Comparison of ENCODE assay signal across 21 cellular contexts in genomic region chr11:65579291-65579690, GRCh38. TPM values are rescaled to one million over a fixed set of nuclear protein-coding genes. Genes with fewer than 3 reads are reported as not detected.
A peak's percentile ranks its signal among the peaks of the same experiment; 100 is the strongest.
DNase-seq lines count a peak whose midpoint lies in the region; ATAC-seq, FAIRE-seq and TF ChIP-seq lines count a peak whose summit lies in the region.
"Had no signal": no experiment of that assay in that cellular context is flagged by ENCODE, and none has a peak within 500 bp of the region (broad histone marks: within the 10 kb centered on the region; RNA-seq: fewer than 3 reads in every experiment).

No MANE protein-coding gene starts in this region.

- TF ChIP-seq CTCF in HepG2 (CRISPR knock-in tag; IDR thresholded peaks at IDR 0.05) (no peak), right lobe of liver (IDR thresholded peaks at IDR 0.05) (no peak)

- no peak overlapping the region for H3K4me3 Mint-ChIP-seq in naive B cell
- H3K4me3 Mint-ChIP-seq: H9 had no signal

- peaks cover 34 to 50% (median 47%) of the 10 kb centered on the region in 3 donors for H3K4me1 Mint-ChIP-seq in naive B cell

- H3K36me3 ChIP-seq in HepG2 (replicated peaks in 1 of 2; ENCODE audit: control insufficient read depth in 1 of 2, insufficient read depth in 2 of 2, low read length in 2 of 2) = 0 out of 5 replicates have a peak, but pooled peaks cover 0 to 4% of the 10 kb centered on the region in 2 experiments
- no peaks in the 10 kb centered on the region for H3K36me3 ChIP-seq in right lobe of liver
- H3K36me3 ChIP-seq: pancreas had no signal

- no peaks in the 10 kb centered on the region for H3K9me3 ChIP-seq in HepG2 (ENCODE audit: low read length)
- no peaks in the 10 kb centered on the region for H3K9me3 ChIP-seq in right lobe of liver
- H3K9me3 ChIP-seq: left ventricle myocardium inferior, pancreas, stomach had no signal

- H3K27ac ChIP-seq in HepG2 (ENCODE audit: extremely low read length, insufficient read depth, low read length) = no peak overlapping the region
- H3K27ac ChIP-seq in right lobe of liver = no peak overlapping the region
- H3K27ac ChIP-seq: KMS-11, left ventricle myocardium inferior, pancreas, SK-N-MC had no signal

- no peak for FAIRE-seq in HepG2 (lab: Jason Lieb, UNC)
- FAIRE-seq: GM19239, pancreas, urothelium cell line had no signal

- peaks cover 0 to 6% of the 10 kb centered on the region in 2 donors for H3K36me3 Mint-ChIP-seq in naive B cell

- no peak overlapping the region for H2AFZ ChIP-seq in HepG2 (ENCODE audit: low read length)

- H3K4me3 ChIP-seq in HepG2 (replicated peaks in 1 of 3; ENCODE audit: insufficient read depth in 1 of 3, low read depth in 2 of 3, low read length in 3 of 3) = no peak overlapping the region
- H3K4me3 ChIP-seq in right lobe of liver = no peak overlapping the region
- H3K4me3 ChIP-seq: left ventricle myocardium inferior, pancreas, SK-N-MC, stomach had no signal

- CTCF ChIA-PET in HepG2 (lab: Yijun Ruan, JAX; ENCODE audit: low intra/inter-chr PET ratio, low total read pairs) = no interaction called here

- TF ChIP-seq POLR2A in HepG2 (IDR thresholded peaks at IDR 0.05; ENCODE audit: insufficient read depth in 1 of 2, low read depth in 2 of 2, low read length in 2 of 2) = no peak
- TF ChIP-seq POLR2A in right lobe of liver (IDR thresholded peaks at IDR 0.05) = no peak

- TF ChIP-seq EP300 in HepG2 (IDR thresholded peaks at IDR 0.05; ENCODE audit: low read depth in 2 of 2, low read length in 2 of 2) (no peak), HepG2 (CRISPR knock-in tag; IDR thresholded peaks at IDR 0.05; ENCODE audit: borderline replicate concordance) (no peak)

- H3K27me3 ChIP-seq in HepG2 (ENCODE audit: control insufficient read depth in 1 of 2, insufficient read depth in 2 of 2, low read length in 2 of 2) (no peaks in the 10 kb centered on the region), right lobe of liver (no peaks in the 10 kb centered on the region)
- H3K27me3 ChIP-seq: pancreas, stomach had no signal

- H3K27ac Mint-ChIP-seq in naive B cell = peak overlapping the region in 4 of 6 donors; percentile 19 to 99 (median 89)
- H3K27ac Mint-ChIP-seq: H9 had no signal

- ATAC-seq in HepG2 = no peak
- ATAC-seq in right lobe of liver = no peak
- ATAC-seq in naive B cell (ENCODE audit: low read depth in 2 of 2) = no peak
- ATAC-seq in HG03520 (IDR thresholded peaks at IDR 0.05; ENCODE audit: unreplicated experiment) = no peak
- ATAC-seq: pancreas had no signal

- no peak overlapping the region for H3K4me2 ChIP-seq in HepG2 (ENCODE audit: low read depth, low read length)

- in situ Hi-C loops in HepG2 (cut with HindIII; ENCODE audit: extremely low pct_ligation_motif_present, low pct_unique_long_range_greater_than_20kb) = loop anchor here (5.0 kb wide), 1 partner anchor 33 kb away; the partner anchor contains the start of gene MAP3K11

- H3K27me3 Mint-ChIP-seq in naive B cell = no peaks in the 10 kb centered on the region

- 73% methylated on average over 4 of the region's 4 CpGs for WGBS in HepG2 (ENCODE audit: low lambda C conversion rate)
- 76% methylated on average over 3 of the region's 4 CpGs for WGBS in right lobe of liver (ENCODE audit: insufficient coverage, low coverage, low lambda C conversion rate, missing lambda C conversion rate)

- no peak for TF ChIP-seq RAD21 in HepG2 (CRISPR knock-in tag; IDR thresholded peaks at IDR 0.05)

- H3K4me1 ChIP-seq in HepG2 (ENCODE audit: insufficient read depth, low read length) = peaks cover 53% of the 10 kb centered on the region
- peaks cover 0 to 21% (median 0%) of the 10 kb centered on the region in 4 donors for H3K4me1 ChIP-seq in right lobe of liver

- intact Hi-C loops in HepG2 (cut with micrococcal nuclease; ENCODE audit: unreplicated experiment) (no loop called here), right lobe of liver (cut with DNase I) (loop anchor here in 1 of 2 donors (5.0 kb wide), 1 partner anchor 37 kb away; no protein-coding TSS in a partner anchor)

- no TSS peak for BruUV-seq in HepG2 (replicated peaks; lab: Mats Ljungman, UMichigan)

- no peaks in the 10 kb centered on the region for H3K9me3 Mint-ChIP-seq in naive B cell
- H3K9me3 Mint-ChIP-seq: H9 had no signal

- DNase-seq in HepG2 (ENCODE audit: low spot score) (no peak), right lobe of liver (no peak), NOMO-1 treated with DMSO at 0.1 percent for 48 hours (lab: John Stamatoyannopoulos, UW; ENCODE audit: unreplicated experiment) (peak; percentile 12), naive B cell (no peak), COLO829 (ENCODE audit: low spot score) (no peak)
- no peak for DNase-seq in activated CD4-positive, alpha-beta T cell treated with anti-CD3 and anti-CD28 coated beads, Interleukin-2, amount 50 U/mL, for 1 hour
- DNase-seq: activated CD4-positive, alpha-beta T cell treated with anti-CD3 and anti-CD28 coated beads for 4 hours; effector CD8-positive, alpha-beta T cell; H9; head of caudate nucleus; left ventricle myocardium inferior; NCI-H1417; NCI-H524 treated with DMSO at 0.1 percent for 48 hours; pancreas; stimulated activated CD4-positive, alpha-beta T cell treated with anti-CD3 and anti-CD28 coated beads, Interleukin-1b, Interleukin-23, amount 100 ng/mL, for 48 hours; stomach had no signal

- no peaks in the 10 kb centered on the region for H4K20me1 ChIP-seq in HepG2 (ENCODE audit: insufficient read depth, low read length)

- H3K79me2 ChIP-seq in HepG2 (ENCODE audit: insufficient read depth, low read length) = peaks cover 1% of the 10 kb centered on the region

- no peak overlapping the region for H3K9ac ChIP-seq in HepG2 (ENCODE audit: insufficient read depth, low read depth, low read length)
- H3K9ac ChIP-seq: KMS-11 had no signal

- POLR2A ChIA-PET in HepG2 (lab: Yijun Ruan, JAX) = no interaction called here

RNA-seq across cellular contexts. Expression of gene EHBP1L1, which starts 3.4 kb away (rescaled TPM):
- total RNA-seq in HepG2 (2016; rRNA removed; fragmentation: Illumina TruSeq; extraction: Trizol) (5.4 and 10.6 TPM in 2 replicates), right lobe of liver (10 to 100 TPM; 10.0 to 29.9 (median 13.7) TPM)
- total RNA-seq in HepG2 (2016; cell fraction: cytosol; rRNA removed; fragmentation: Illumina TruSeq; extraction: Trizol; ENCODE audit: low read depth) = 2.5 and 2.6 TPM in 2 replicates
- total RNA-seq in HepG2 (2016; cell fraction: insoluble cytoplasmic fraction; rRNA removed; fragmentation: Illumina TruSeq; extraction: Trizol) = 3.9 and 9.7 TPM in 2 replicates
- total RNA-seq in HepG2 (2016; cell fraction: membrane; rRNA removed; fragmentation: Illumina TruSeq; extraction: Trizol) = 3.4 TPM in 2 replicates
- 7.8 and 8.4 TPM in 2 replicates for total RNA-seq in HepG2 (2016; cell fraction: nucleus; rRNA removed; fragmentation: Illumina TruSeq; extraction: Trizol)
- polyA plus RNA-seq in HepG2 (2011; rRNA removed) (8.3 and 14.4 TPM in 2 replicates), naive B cell (ENCODE audit: low read depth in 6 of 6) (10 to 100 TPM in 4 of 6 donors, 1 to 10 TPM in 2; 5.5 to 18.3 (median 11.6) TPM)
- 7.1 and 10.0 TPM in 2 replicates for polyA plus RNA-seq in HepG2 (2011; cell fraction: cytosol; rRNA removed)
- polyA plus RNA-seq in HepG2 (2011; cell fraction: nucleus; rRNA removed) = 74.9 and 85.5 TPM in 2 replicates
- 9.8 and 10.7 TPM in 2 replicates for polyA plus RNA-seq in HepG2 (2012)
- 0.58 and 0.94 TPM in 2 replicates for polyA plus RNA-seq in HepG2 (2016; cell fraction: cytosol; fragmentation: Illumina TruSeq; extraction: Trizol; ENCODE audit: low read depth)
- polyA plus RNA-seq in HepG2 (2016; cell fraction: insoluble cytoplasmic fraction; fragmentation: Illumina TruSeq; extraction: Trizol; ENCODE audit: low read depth) = 4.6 and 5.1 TPM in 2 replicates
- polyA plus RNA-seq in HepG2 (2016; cell fraction: membrane; fragmentation: Illumina TruSeq; extraction: Trizol; ENCODE audit: low read depth) = 0.79 and 1.3 TPM in 2 replicates
- 27.0 and 30.2 TPM in 2 replicates for polyA plus RNA-seq in HepG2 (2016; cell fraction: nucleus; fragmentation: Illumina TruSeq; extraction: Trizol; ENCODE audit: insufficient read depth, low read depth)
- polyA minus RNA-seq in HepG2 (2011; rRNA and poly(A)+ RNA removed; ENCODE audit: low replicate concordance) = 23.3 and 45.1 TPM in 2 replicates
- polyA minus RNA-seq in HepG2 (2011; cell fraction: cytosol; rRNA and poly(A)+ RNA removed) = 7.6 and 13.2 TPM in 2 replicates
- polyA minus RNA-seq in HepG2 (2011; cell fraction: nucleus; rRNA and poly(A)+ RNA removed) = 6.4 and 11.8 TPM in 2 replicates

RNA-seq across cellular contexts. Expression of gene FAM89B, which starts 7.0 kb away (rescaled TPM):
- total RNA-seq in HepG2 (2016; rRNA removed; fragmentation: Illumina TruSeq; extraction: Trizol) (3.6 and 5.7 TPM in 2 replicates), right lobe of liver (10 to 100 TPM; 12.8 to 20.6 (median 14.6) TPM)
- 7.8 and 8.7 TPM in 2 replicates for total RNA-seq in HepG2 (2016; cell fraction: cytosol; rRNA removed; fragmentation: Illumina TruSeq; extraction: Trizol; ENCODE audit: low read depth)
- 4.0 and 5.2 TPM in 2 replicates for total RNA-seq in HepG2 (2016; cell fraction: insoluble cytoplasmic fraction; rRNA removed; fragmentation: Illumina TruSeq; extraction: Trizol)
- total RNA-seq in HepG2 (2016; cell fraction: membrane; rRNA removed; fragmentation: Illumina TruSeq; extraction: Trizol) = 8.0 and 9.6 TPM in 2 replicates
- total RNA-seq in HepG2 (2016; cell fraction: nucleus; rRNA removed; fragmentation: Illumina TruSeq; extraction: Trizol) = 2.9 and 4.0 TPM in 2 replicates
- polyA plus RNA-seq in HepG2 (2011; rRNA removed) (8.0 and 11.5 TPM in 2 replicates), naive B cell (ENCODE audit: low read depth in 6 of 6) (10 to 100 TPM; 44.3 to 82.6 (median 61.8) TPM)
- polyA plus RNA-seq in HepG2 (2011; cell fraction: cytosol; rRNA removed) = 5.8 and 9.6 TPM in 2 replicates
- 29.0 and 34.8 TPM in 2 replicates for polyA plus RNA-seq in HepG2 (2011; cell fraction: nucleus; rRNA removed)
- polyA plus RNA-seq in HepG2 (2012) = 3.6 and 5.3 TPM in 2 replicates
- polyA plus RNA-seq in HepG2 (2016; cell fraction: cytosol; fragmentation: Illumina TruSeq; extraction: Trizol; ENCODE audit: low read depth) = 19.5 and 20.4 TPM in 2 replicates
- polyA plus RNA-seq in HepG2 (2016; cell fraction: insoluble cytoplasmic fraction; fragmentation: Illumina TruSeq; extraction: Trizol; ENCODE audit: low read depth) = 7.9 and 9.1 TPM in 2 replicates
- polyA plus RNA-seq in HepG2 (2016; cell fraction: membrane; fragmentation: Illumina TruSeq; extraction: Trizol; ENCODE audit: low read depth) = 15.3 and 15.7 TPM in 2 replicates
- polyA plus RNA-seq in HepG2 (2016; cell fraction: nucleus; fragmentation: Illumina TruSeq; extraction: Trizol; ENCODE audit: insufficient read depth, low read depth) = 11.6 and 13.0 TPM in 2 replicates
- 11.8 and 23.8 TPM in 2 replicates for polyA minus RNA-seq in HepG2 (2011; rRNA and poly(A)+ RNA removed; ENCODE audit: low replicate concordance)
- polyA minus RNA-seq in HepG2 (2011; cell fraction: cytosol; rRNA and poly(A)+ RNA removed) = 1.9 and 4.2 TPM in 2 replicates
- polyA minus RNA-seq in HepG2 (2011; cell fraction: nucleus; rRNA and poly(A)+ RNA removed) = 4.5 and 5.1 TPM in 2 replicates

RNA-seq across cellular contexts. Expression of gene ZNRD2, which starts 9.0 kb away (rescaled TPM):
- 34.0 and 40.0 TPM in 2 replicates for total RNA-seq in HepG2 (2016; rRNA removed; fragmentation: Illumina TruSeq; extraction: Trizol)
- 15.3 and 19.2 TPM in 2 replicates for total RNA-seq in HepG2 (2016; cell fraction: cytosol; rRNA removed; fragmentation: Illumina TruSeq; extraction: Trizol; ENCODE audit: low read depth)
- total RNA-seq in HepG2 (2016; cell fraction: insoluble cytoplasmic fraction; rRNA removed; fragmentation: Illumina TruSeq; extraction: Trizol) = 32.9 and 41.5 TPM in 2 replicates
- total RNA-seq in HepG2 (2016; cell fraction: membrane; rRNA removed; fragmentation: Illumina TruSeq; extraction: Trizol) = 16.0 and 17.9 TPM in 2 replicates
- total RNA-seq in HepG2 (2016; cell fraction: nucleus; rRNA removed; fragmentation: Illumina TruSeq; extraction: Trizol) = 11.5 and 15.7 TPM in 2 replicates
- polyA plus RNA-seq in HepG2 (2011; rRNA removed) = 29.2 and 31.4 TPM in 2 replicates
- 24.1 and 41.2 TPM in 2 replicates for polyA plus RNA-seq in HepG2 (2011; cell fraction: cytosol; rRNA removed)
- 48.9 and 54.8 TPM in 2 replicates for polyA plus RNA-seq in HepG2 (2011; cell fraction: nucleus; rRNA removed)
- 25.2 and 28.5 TPM in 2 replicates for polyA plus RNA-seq in HepG2 (2012)
- polyA plus RNA-seq in HepG2 (2016; cell fraction: cytosol; fragmentation: Illumina TruSeq; extraction: Trizol; ENCODE audit: low read depth) = 26.6 and 28.0 TPM in 2 replicates
- polyA plus RNA-seq in HepG2 (2016; cell fraction: insoluble cytoplasmic fraction; fragmentation: Illumina TruSeq; extraction: Trizol; ENCODE audit: low read depth) = 42.9 and 46.1 TPM in 2 replicates
- 23.7 and 24.4 TPM in 2 replicates for polyA plus RNA-seq in HepG2 (2016; cell fraction: membrane; fragmentation: Illumina TruSeq; extraction: Trizol; ENCODE audit: low read depth)
- polyA plus RNA-seq in HepG2 (2016; cell fraction: nucleus; fragmentation: Illumina TruSeq; extraction: Trizol; ENCODE audit: insufficient read depth, low read depth) = 31.1 and 33.2 TPM in 2 replicates
- polyA minus RNA-seq in HepG2 (2011; rRNA and poly(A)+ RNA removed; ENCODE audit: low replicate concordance) = 18.6 and 34.8 TPM in 2 replicates
- polyA minus RNA-seq in HepG2 (2011; cell fraction: cytosol; rRNA and poly(A)+ RNA removed) = 8.6 and 11.3 TPM in 2 replicates
- 12.0 and 19.5 TPM in 2 replicates for polyA minus RNA-seq in HepG2 (2011; cell fraction: nucleus; rRNA and poly(A)+ RNA removed)
- 10 to 100 TPM; 11.6 to 43.2 (median 16.5) TPM for total RNA-seq in right lobe of liver
- 10 to 100 TPM; 56.9 to 74.5 (median 69.8) TPM for polyA plus RNA-seq in naive B cell (ENCODE audit: low read depth in 6 of 6)

RNA-seq across cellular contexts. Expression of gene KCNK7, which starts 16.3 kb away (rescaled TPM):
- total RNA-seq in HepG2 (2016; rRNA removed; fragmentation: Illumina TruSeq; extraction: Trizol) = not detected in 2 replicates
- not detected in 2 replicates for total RNA-seq in HepG2 (2016; cell fraction: cytosol; rRNA removed; fragmentation: Illumina TruSeq; extraction: Trizol; ENCODE audit: low read depth)
- total RNA-seq in HepG2 (2016; cell fraction: insoluble cytoplasmic fraction; rRNA removed; fragmentation: Illumina TruSeq; extraction: Trizol) = not detected in 2 replicates
- total RNA-seq in HepG2 (2016; cell fraction: membrane; rRNA removed; fragmentation: Illumina TruSeq; extraction: Trizol) = not detected in 2 replicates
- total RNA-seq in HepG2 (2016; cell fraction: nucleus; rRNA removed; fragmentation: Illumina TruSeq; extraction: Trizol) = 1.2 TPM in 1 of 2 replicates, not detected in the other
- polyA plus RNA-seq in HepG2 (2011; rRNA removed) = 0.11 and 0.14 TPM in 2 replicates
- polyA plus RNA-seq in HepG2 (2011; cell fraction: cytosol; rRNA removed) = 0.04 TPM in 1 of 2 replicates, not detected in the other
- 0.69 and 0.97 TPM in 2 replicates for polyA plus RNA-seq in HepG2 (2011; cell fraction: nucleus; rRNA removed)
- 0.28 TPM in 1 of 2 replicates, not detected in the other for polyA plus RNA-seq in HepG2 (2012)
- not detected in 2 replicates for polyA plus RNA-seq in HepG2 (2016; cell fraction: cytosol; fragmentation: Illumina TruSeq; extraction: Trizol; ENCODE audit: low read depth)
- polyA plus RNA-seq in HepG2 (2016; cell fraction: insoluble cytoplasmic fraction; fragmentation: Illumina TruSeq; extraction: Trizol; ENCODE audit: low read depth) = not detected in 2 replicates
- polyA plus RNA-seq in HepG2 (2016; cell fraction: membrane; fragmentation: Illumina TruSeq; extraction: Trizol; ENCODE audit: low read depth) = not detected in 2 replicates
- 0.38 and 0.77 TPM in 2 replicates for polyA plus RNA-seq in HepG2 (2016; cell fraction: nucleus; fragmentation: Illumina TruSeq; extraction: Trizol; ENCODE audit: insufficient read depth, low read depth)
- polyA minus RNA-seq in HepG2 (2011; rRNA and poly(A)+ RNA removed; ENCODE audit: low replicate concordance) = 0.33 and 0.90 TPM in 2 replicates
- not detected in 2 replicates for polyA minus RNA-seq in HepG2 (2011; cell fraction: cytosol; rRNA and poly(A)+ RNA removed)
- polyA minus RNA-seq in HepG2 (2011; cell fraction: nucleus; rRNA and poly(A)+ RNA removed) = 0.75 and 1.2 TPM in 2 replicates
- under 1 TPM in 1 of 6 experiments, not detected in 5; 0.31 TPM for total RNA-seq in right lobe of liver
- not detected for polyA plus RNA-seq in naive B cell (ENCODE audit: low read depth in 6 of 6)

RNA-seq across cellular contexts. Expression of gene LTBP3, which starts 21.1 kb away (rescaled TPM):
- total RNA-seq in HepG2 (2016; rRNA removed; fragmentation: Illumina TruSeq; extraction: Trizol) = 4.2 and 12.2 TPM in 2 replicates
- 3.8 and 4.6 TPM in 2 replicates for total RNA-seq in HepG2 (2016; cell fraction: cytosol; rRNA removed; fragmentation: Illumina TruSeq; extraction: Trizol; ENCODE audit: low read depth)
- 3.1 and 14.2 TPM in 2 replicates for total RNA-seq in HepG2 (2016; cell fraction: insoluble cytoplasmic fraction; rRNA removed; fragmentation: Illumina TruSeq; extraction: Trizol)
- total RNA-seq in HepG2 (2016; cell fraction: membrane; rRNA removed; fragmentation: Illumina TruSeq; extraction: Trizol) = 6.5 and 7.6 TPM in 2 replicates
- total RNA-seq in HepG2 (2016; cell fraction: nucleus; rRNA removed; fragmentation: Illumina TruSeq; extraction: Trizol) = 18.0 and 20.1 TPM in 2 replicates
- polyA plus RNA-seq in HepG2 (2011; rRNA removed) = 60.3 and 68.1 TPM in 2 replicates
- polyA plus RNA-seq in HepG2 (2011; cell fraction: cytosol; rRNA removed) = 16.4 and 24.6 TPM in 2 replicates
- polyA plus RNA-seq in HepG2 (2011; cell fraction: nucleus; rRNA removed) = 549 and 694 TPM in 2 replicates
- polyA plus RNA-seq in HepG2 (2012) = 41.0 and 45.6 TPM in 2 replicates
- polyA plus RNA-seq in HepG2 (2016; cell fraction: cytosol; fragmentation: Illumina TruSeq; extraction: Trizol; ENCODE audit: low read depth) = 2.1 and 2.8 TPM in 2 replicates
- polyA plus RNA-seq in HepG2 (2016; cell fraction: insoluble cytoplasmic fraction; fragmentation: Illumina TruSeq; extraction: Trizol; ENCODE audit: low read depth) = 7.3 and 9.4 TPM in 2 replicates
- 6.0 and 7.1 TPM in 2 replicates for polyA plus RNA-seq in HepG2 (2016; cell fraction: membrane; fragmentation: Illumina TruSeq; extraction: Trizol; ENCODE audit: low read depth)
- polyA plus RNA-seq in HepG2 (2016; cell fraction: nucleus; fragmentation: Illumina TruSeq; extraction: Trizol; ENCODE audit: insufficient read depth, low read depth) = 129 and 139 TPM in 2 replicates
- 12.7 and 25.1 TPM in 2 replicates for polyA minus RNA-seq in HepG2 (2011; rRNA and poly(A)+ RNA removed; ENCODE audit: low replicate concordance)
- 13.7 and 23.3 TPM in 2 replicates for polyA minus RNA-seq in HepG2 (2011; cell fraction: cytosol; rRNA and poly(A)+ RNA removed)
- 36.4 and 39.8 TPM in 2 replicates for polyA minus RNA-seq in HepG2 (2011; cell fraction: nucleus; rRNA and poly(A)+ RNA removed)
- 10 to 100 TPM; 26.6 to 94.1 (median 46.8) TPM for total RNA-seq in right lobe of liver
- polyA plus RNA-seq in naive B cell (ENCODE audit: low read depth in 6 of 6) = 10 to 100 TPM; 12.5 to 40.5 (median 23.0) TPM
